8 cellular contexts compared by ENCODE assay signal in genomic region chr10:80535671-80536360, GRCh38. TPM values are rescaled to one million over a fixed set of nuclear protein-coding genes. Genes with fewer than 3 reads are reported as not detected.
DNase-seq lines count a peak whose midpoint lies in the region; ATAC-seq and TF ChIP-seq lines count a peak whose summit lies in the region.

No MANE protein-coding gene starts in this region.

- intact Hi-C loops in ascending aorta (cut with DNase I), result no loop called here

- TF ChIP-seq CTCF in ascending aorta (IDR thresholded peaks at IDR 0.05), result peak; percentile 46 to 59 (median 50)

- H3K4me1 ChIP-seq in ACC112 (ENCODE audit: control insufficient read depth, insufficient read depth, low read length, unreplicated experiment) (no peaks in the 10 kb centered on the region), ascending aorta (no peaks in the 10 kb centered on the region)

- ATAC-seq in HG03354 (IDR thresholded peaks at IDR 0.05; ENCODE audit: poor library complexity, severe bottlenecking, unreplicated experiment), result peak; percentile 85

- H3K36me3 ChIP-seq in ACC112 (ENCODE audit: insufficient read depth, low read length) (no peaks in the 10 kb centered on the region), ascending aorta (no peaks in the 10 kb centered on the region)

- H3K27me3 ChIP-seq in ACC112 (ENCODE audit: insufficient read depth, low read length) (peaks cover 7% of the 10 kb centered on the region; the same call in 1 of the 2 replicates), ascending aorta (no peaks in the 10 kb centered on the region)

- DNase-seq in SW480 (ENCODE audit: low spot score), result peak; percentile 70
- peak in 1 of 2 donors; percentile 70 for DNase-seq in ascending aorta (ENCODE audit: low spot score in 2 of 2)
- peak; percentile 70 for DNase-seq in islet precursor cell
- DNase-seq in stimulated activated CD4-positive, alpha-beta T cell treated with anti-CD3 and anti-CD28 coated beads, Interleukin-4, amount 100 ng/mL, for 4 hours, result peak; percentile 67 to 74
- no peak for DNase-seq in cerebellar cortex (ENCODE audit: low spot score)

- TF ChIP-seq POLR2A in GM18951 (IDR thresholded peaks at IDR 0.05; ENCODE audit: extremely low read depth, insufficient read depth, insufficient read length), result peak; percentile 67

- H3K27ac ChIP-seq in ACC112 (ENCODE audit: low read depth, low read length), result no peak overlapping the region
- peak overlapping the region; percentile 30 to 44 for H3K27ac ChIP-seq in ascending aorta

- in situ Hi-C loops in GM18951 (cut with MboI; ENCODE audit: low sequenced_read_pairs, unreplicated experiment), result no loop called here

- peak overlapping the region; percentile 71 for H3K4me3 ChIP-seq in ACC112 (ENCODE audit: low read depth, low read length)
- peak overlapping the region; percentile 46 to 67 for H3K4me3 ChIP-seq in ascending aorta

- H3K79me2 ChIP-seq in ACC112 (ENCODE audit: control insufficient read depth, insufficient read depth, low read length, unreplicated experiment), result no peaks in the 10 kb centered on the region

- no peaks in the 10 kb centered on the region for H3K9me3 ChIP-seq in ascending aorta

- H2AFZ ChIP-seq in ACC112 (ENCODE audit: low read length, unreplicated experiment), result peak overlapping the region; percentile 94

RNA-seq across cellular contexts. Expression of gene SH2D4B, which starts 1.9 kb away (rescaled TPM):
- not detected for total RNA-seq in ascending aorta
